Comparison of ENCODE assay signal across 15 cellular contexts in genomic region chr14:98103705-98104104, GRCh38.
"Had no signal": no experiment of that assay in that cellular context is flagged by ENCODE, and none has a peak within 500 bp of the region (broad histone marks: within the 10 kb centered on the region; RNA-seq: fewer than 3 reads in every experiment).

No MANE protein-coding gene starts in this region.

- H3K27ac ChIP-seq: coronary artery, gastroesophageal sphincter, left lung, psoas muscle, spleen, tibial artery, uterus had no signal

- H3K9me3 ChIP-seq: gastroesophageal sphincter, left lung, psoas muscle, tibial artery, uterus had no signal

- DNase-seq: activated CD4-positive, alpha-beta T cell treated with anti-CD3 and anti-CD28 coated beads, Interleukin-2, amount 50 U/mL, for 48 hours; activated CD4-positive, CD25-positive, alpha-beta regulatory T cell; effector CD8-positive, alpha-beta T cell; left lung; psoas muscle; spleen; stimulated activated CD4-positive, alpha-beta T cell treated with anti-CD3 and anti-CD28 coated beads, Interleukin-1b, Interleukin-23, amount 100 ng/mL, for 48 hours; tibial artery; uterus had no signal

- H3K27ac Mint-ChIP-seq: activated T-helper 2 cell treated with anti-CD3 and anti-CD28 coated beads, Interferon-gamma antibody, Interleukin-2, Interleukin-4, amounts not matched to agents 10 μg/mL and 5 μg/mL and 100 μg/mL, durations not matched to agents 14 hours and 24 hours and 36 hours; memory B cell; nephron had no signal

- ATAC-seq: gastroesophageal sphincter, left lung, psoas muscle, sciatic nerve had no signal

- H3K4me3 ChIP-seq: coronary artery, gastroesophageal sphincter, left lung, psoas muscle, spleen, tibial artery, uterus had no signal

- H3K27me3 Mint-ChIP-seq: memory B cell had no signal

- H3K4me3 Mint-ChIP-seq: memory B cell, nephron had no signal

- H3K36me3 Mint-ChIP-seq: memory B cell had no signal

- H3K36me3 ChIP-seq: gastroesophageal sphincter, left lung, spleen, tibial artery, uterus had no signal

- H3K4me1 ChIP-seq: gastroesophageal sphincter, left lung, psoas muscle, spleen, tibial artery, uterus had no signal

- H3K4me1 Mint-ChIP-seq: memory B cell, nephron had no signal

- H3K27me3 ChIP-seq: gastroesophageal sphincter, left lung, spleen, tibial artery, uterus had no signal
